In genomic region chr10:31320598-31321211, GRCh38 we compare ENCODE assay signal across 8 cellular contexts. TPM values are rescaled to one million over a fixed set of nuclear protein-coding genes. Genes with fewer than 3 reads are reported as not detected.
DNase-seq lines count a peak whose midpoint lies in the region; ATAC-seq and TF ChIP-seq lines count a peak whose summit lies in the region.

No MANE protein-coding gene starts in this region.

- H2BK120ac ChIP-seq in H9 (ENCODE audit: low read depth, low read length, poor library complexity, severe bottlenecking) = no peak overlapping the region

- H3K4me3 ChIP-seq in DOHH2 (ENCODE audit: low read length) (peak overlapping the region; percentile 94), fibroblast of pulmonary artery (replicated peaks; ENCODE audit: low read depth, low read length) (peak overlapping the region; percentile 91), aorta (ENCODE audit: low read length in 2 of 2) (peak overlapping the region; percentile 90 to 93)

- H3K4me3 Mint-ChIP-seq in H9 (peak overlapping the region; percentile 62 to 91), nephron (peak overlapping the region; percentile 87 to 95 (median 87))

- H4K5ac ChIP-seq in H9 (ENCODE audit: insufficient read length, low read depth, low read length) = no peak overlapping the region

- H3K27ac Mint-ChIP-seq in H9 (no peak overlapping the region), nephron (peak overlapping the region; percentile 93 to 97 (median 95))

- no peaks in the 10 kb centered on the region for H3K27me3 ChIP-seq in DOHH2 (ENCODE audit: control insufficient read depth, low read length)
- peaks cover 23% of the 10 kb centered on the region for H3K27me3 ChIP-seq in H9 (ENCODE audit: insufficient read depth, low read length)
- no peaks in the 10 kb centered on the region for H3K27me3 ChIP-seq in aorta (ENCODE audit: control insufficient read depth in 1 of 2, insufficient read depth in 2 of 2, low read length in 1 of 2)

- no peak overlapping the region for H3K9ac ChIP-seq in H9 (ENCODE audit: extremely low read depth, insufficient read length, low read length)

- WGBS in H9 (ENCODE audit: extremely low coverage, insufficient read length, low lambda C conversion rate) = no CpG with 5 or more reads among the region's 43 CpGs
- 0 to 1% methylated on average over 41 to 43 of the region's 43 CpGs for WGBS in aorta, 2 donors

- no peak overlapping the region for H4K8ac ChIP-seq in H9 (replicated peaks; ENCODE audit: insufficient read length, low read depth, low read length)

- H3K56ac ChIP-seq in H9 (ENCODE audit: insufficient read length, low read depth, low read length) = no peak overlapping the region

- peaks cover 27% of the 10 kb centered on the region for H4K20me1 ChIP-seq in DOHH2 (ENCODE audit: control insufficient read depth, insufficient read depth, low read depth, low read length)
- H4K20me1 ChIP-seq in H9 (ENCODE audit: control insufficient read depth, insufficient read depth, insufficient read length) = no peaks in the 10 kb centered on the region

- peaks cover 16% of the 10 kb centered on the region for H3K23me2 ChIP-seq in H9 (ENCODE audit: insufficient read length, low read depth, low read length, poor library complexity, severe bottlenecking)

- H2AK5ac ChIP-seq in H9 (ENCODE audit: insufficient read length, low read length) = no peak overlapping the region

- H3K27me3 Mint-ChIP-seq in H9 (ENCODE audit: low read depth) (peaks cover 80% of the 10 kb centered on the region), nephron (ENCODE audit: low read depth) (no peaks in the 10 kb centered on the region)

- H3F3A ChIP-seq in DOHH2 (ENCODE audit: control insufficient read depth, insufficient read depth) = peaks cover 8% of the 10 kb centered on the region; the same call in 1 of the 2 replicates

- H2BK15ac ChIP-seq in H9 (ENCODE audit: low read depth, low read length) = no peak overlapping the region

- H3K4me2 ChIP-seq in DOHH2 (ENCODE audit: low read length) (peak overlapping the region; percentile 85), H9 (ENCODE audit: insufficient read depth, insufficient read length, low read length) (peak overlapping the region; percentile 100)

- ATAC-seq in aorta (ENCODE audit: low FRiP score) (peak; percentile 42), HG03097 (IDR thresholded peaks at IDR 0.05; ENCODE audit: low FRiP score, unreplicated experiment) (no peak)

- H3T11ph ChIP-seq in H9 (ENCODE audit: low read length) = no peak overlapping the region

- H3K79me2 ChIP-seq in DOHH2 (ENCODE audit: control insufficient read depth, low read length) = peaks cover 86% of the 10 kb centered on the region
- no peaks in the 10 kb centered on the region for H3K79me2 ChIP-seq in H9 (ENCODE audit: insufficient read depth, low read length)

- H3K18ac ChIP-seq in H9 (ENCODE audit: insufficient read length, low read depth, low read length) = no peak overlapping the region

- H3K9me3 Mint-ChIP-seq in H9 (no peaks in the 10 kb centered on the region; a peak in 2 of 5 replicates), nephron (no peaks in the 10 kb centered on the region)

- no peak overlapping the region for H4K91ac ChIP-seq in H9 (ENCODE audit: insufficient read length, low read depth, low read length)

- DNase-seq in H9 = peak; percentile 33
- DNase-seq in NCI-H446 treated with DMSO at 0.1 percent for 48 hours (lab: John Stamatoyannopoulos, UW) = peak; percentile 48
- DNase-seq in activated effector memory CD4-positive, alpha-beta T cell treated with Interleukin-2 at 50 U/mL for 16 hours = peak; percentile 0
- DNase-seq in fibroblast of pulmonary artery (ENCODE audit: low read depth) = peak; percentile 68
- peak; percentile 55 to 81 for DNase-seq in aorta

- no peaks in the 10 kb centered on the region for H3K9me2 ChIP-seq in DOHH2 (replicated peaks; ENCODE audit: control insufficient read depth, low read length)

- no peak overlapping the region for H3K14ac ChIP-seq in H9 (ENCODE audit: insufficient read depth, low read length)

- intact Hi-C loops in aorta (cut with DNase I) = loop anchor here (10.0 kb wide), 4 partner anchors 74 to 484 kb away; no protein-coding TSS in a partner anchor

- no peak overlapping the region for H2AFZ ChIP-seq in H9 (ENCODE audit: low read length)

- no peak overlapping the region for H3K23ac ChIP-seq in H9 (ENCODE audit: insufficient read length, low read depth, low read length)

- H3K79me1 ChIP-seq in H9 (ENCODE audit: insufficient read depth, low read depth, low read length, poor library complexity, severe bottlenecking) = no peaks in the 10 kb centered on the region

- no peak overlapping the region for H3K4ac ChIP-seq in H9 (ENCODE audit: low read depth, low read length)

- peak overlapping the region; percentile 71 for H3K27ac ChIP-seq in DOHH2 (ENCODE audit: low read depth, low read length)
- H3K27ac ChIP-seq in H9 (ENCODE audit: insufficient read length, low read depth, low read length) = no peak overlapping the region
- peak overlapping the region; percentile 80 to 89 for H3K27ac ChIP-seq in aorta (ENCODE audit: low read depth in 1 of 2, low read length in 2 of 2)

- H3K4me1 Mint-ChIP-seq in H9 (peaks cover 16% of the 10 kb centered on the region in 2 experiments), nephron (peaks cover 57% of the 10 kb centered on the region)

- no peaks in the 10 kb centered on the region for H3K9me3 ChIP-seq in DOHH2 (ENCODE audit: control insufficient read depth, insufficient read depth, low read length)
- no peaks in the 10 kb centered on the region for H3K9me3 ChIP-seq in H9 (ENCODE audit: control insufficient read depth, low read depth, low read length)
- no peaks in the 10 kb centered on the region for H3K9me3 ChIP-seq in aorta (ENCODE audit: control insufficient read depth, low read length)

- H3K36me3 Mint-ChIP-seq in H9 (ENCODE audit: insufficient read depth in 1 of 3, low read depth in 3 of 3) (peaks cover 0 to 2% (median 0%) of the 10 kb centered on the region in 3 experiments; a peak in 2 of 7 replicates), nephron (ENCODE audit: low read depth) (no peaks in the 10 kb centered on the region)

- no peak overlapping the region for H2BK5ac ChIP-seq in H9 (ENCODE audit: insufficient read length, low read length)

- H3K4me1 ChIP-seq in DOHH2 (ENCODE audit: control insufficient read depth, low read length) (peaks cover 48% of the 10 kb centered on the region), H9 (ENCODE audit: insufficient read depth, low read length) (no peaks in the 10 kb centered on the region), aorta (ENCODE audit: control insufficient read depth in 1 of 2, insufficient read depth in 2 of 2, low read length in 2 of 2) (no peaks in the 10 kb centered on the region)

- H3K36me3 ChIP-seq in DOHH2 (ENCODE audit: control insufficient read depth, low read length) = peaks cover 13% of the 10 kb centered on the region
- no peaks in the 10 kb centered on the region for H3K36me3 ChIP-seq in aorta (ENCODE audit: control insufficient read depth in 1 of 2, insufficient read depth in 2 of 2, low read length in 1 of 2)

- TF ChIP-seq CTCF in DOHH2 (IDR thresholded peaks at IDR 0.05; ENCODE audit: low read depth, low read length, poor library complexity, severe bottlenecking) (no peak), H9 (conservative IDR thresholded peaks at IDR 0.05) (no peak), fibroblast of pulmonary artery (IDR thresholded peaks at IDR 0.05; ENCODE audit: low read length, missing control alignments) (no peak), nephron (IDR thresholded peaks at IDR 0.05; ENCODE audit: unreplicated experiment in 3 of 3) (peak in 2 of 3 experiments; percentile 9 to 11)

- H2BK12ac ChIP-seq in H9 (ENCODE audit: insufficient read length, low read depth, low read length) = no peak overlapping the region

- H2BK20ac ChIP-seq in H9 (ENCODE audit: low read depth, low read length, poor library complexity, severe bottlenecking) = no peak overlapping the region

RNA-seq across cellular contexts. Expression of gene ZEB1, which starts 1.7 kb away (rescaled TPM):
- total RNA-seq in H9 (2021) (0.11 and 0.39 TPM in 2 replicates), aorta (100 to 1,000 TPM; 187 to 214 TPM)
- polyA plus RNA-seq in aorta = 100 to 1,000 TPM in 1 of 2 donors, 10 to 100 TPM in 1; 36.8 to 119 TPM

Comparison
In these comparisons a context has a peak if more than half of its experiments do, and no peak if none do; other contexts are left out.
1. CTCF ChIP-seq: peak in nephron (2 of 3); none in DOHH2 (single experiment), H9 (single experiment) and fibroblast of pulmonary artery (single experiment).
2. DNase-seq: peak in every context shown above with its lines; median percentile 68 in fibroblast of pulmonary artery; 68 in aorta; 48 in NCI-H446 treated with DMSO at 0.1 percent for 48 hours; 33 in H9; 0 in activated effector memory CD4-positive, alpha-beta T cell treated with Interleukin-2 at 50 U/mL for 16 hours.
3. H3K27ac Mint-ChIP-seq: peak in nephron (3 of 3); none in H9 (0 of 3).
4. RNA of gene ZEB1, which starts 1.7 kb away (total RNA-seq): 187 to 214 TPM in aorta; 0.11 to 0.39 TPM in H9; every median in the first group is over 100 times any median in the second.
5. Peak in every context shown above with its lines, with median percentiles within 50 percentile points of each other: H3K4me3 ChIP-seq.